In genomic region chr3:78818161-78818985, GRCh38 we compare ENCODE assay signal across 18 cellular contexts.
DNase-seq lines count a peak whose midpoint lies in the region; ATAC-seq, FAIRE-seq and TF ChIP-seq lines count a peak whose summit lies in the region.
"Had no signal": no experiment of that assay in that cellular context is flagged by ENCODE, and none has a peak within 500 bp of the region (broad histone marks: within the 10 kb centered on the region; RNA-seq: fewer than 3 reads in every experiment).

No MANE protein-coding gene starts in this region.

- no peak for TF ChIP-seq CTCF in GM12865 (IDR thresholded peaks at IDR 0.05; ENCODE audit: insufficient read depth, low read depth, low read length, missing control alignments)
- TF ChIP-seq CTCF in kidney (IDR thresholded peaks at IDR 0.05; ENCODE audit: borderline replicate concordance, extremely low read depth, insufficient read depth): no peak
- TF ChIP-seq CTCF in upper lobe of left lung (IDR thresholded peaks at IDR 0.05): no peak

- no peak for ATAC-seq in upper lobe of left lung (ENCODE audit: low FRiP score in 2 of 2)
- no peak for ATAC-seq in stimulated activated effector memory CD8-positive, alpha-beta T cell treated with anti-CD3 and anti-CD28 coated beads, Interleukin-12 subunit alpha, Interleukin-12 subunit beta, amount 100 ng/mL, for 72 hours
- ATAC-seq: GM23338, PC-3 had no signal

- H3K36me3 ChIP-seq in kidney (ENCODE audit: control insufficient read depth in 1 of 2, insufficient read depth in 2 of 2, low read length in 2 of 2): no peaks in the 10 kb centered on the region
- no peaks in the 10 kb centered on the region for H3K36me3 ChIP-seq in upper lobe of left lung

- no peak overlapping the region for H3K9ac ChIP-seq in kidney (ENCODE audit: low read length in 2 of 2)

- H3K27ac Mint-ChIP-seq in stimulated activated effector memory CD8-positive, alpha-beta T cell treated with anti-CD3 and anti-CD28 coated beads, Interleukin-12 subunit alpha, Interleukin-12 subunit beta, amount 100 ng/mL, for 72 hours: no peak overlapping the region
- H3K27ac Mint-ChIP-seq: CD4-positive, CD25-positive, alpha-beta regulatory T cell; GM23338 had no signal

- DNase-seq in GM12865 (ENCODE audit: low read depth): peak; percentile 53
- DNase-seq in RPMI7951 (ENCODE audit: low read depth): peak; percentile 99
- peak; percentile 51 for DNase-seq in kidney
- DNase-seq in upper lobe of left lung: peak; percentile 12 to 17
- no peak for DNase-seq in stimulated activated effector memory CD8-positive, alpha-beta T cell treated with anti-CD3 and anti-CD28 coated beads, Interleukin-12 subunit alpha, Interleukin-12 subunit beta, amount 100 ng/mL, for 72 hours (ENCODE audit: low spot score in 2 of 2)
- DNase-seq in NK-92 treated with Interleukin-12 subunit alpha and Interleukin-12 subunit beta, amount 100 ng/mL, for 24 hours (lab: John Stamatoyannopoulos, UW): no peak
- DNase-seq in SKM-1 (lab: John Stamatoyannopoulos, UW; ENCODE audit: unreplicated experiment): no peak
- DNase-seq: AML-193; CD4-positive, CD25-positive, alpha-beta regulatory T cell; COR-L47; Kasumi-1; NCI-H1092 treated with DMSO at 0.1 percent for 48 hours; NCI-H2081; NCI-H446 treated with DMSO at 0.1 percent for 48 hours; NCI-H774; PC-3 had no signal

- H3K27me3 ChIP-seq in upper lobe of left lung: no peaks in the 10 kb centered on the region

- no peaks in the 10 kb centered on the region for H3K36me3 Mint-ChIP-seq in stimulated activated effector memory CD8-positive, alpha-beta T cell treated with anti-CD3 and anti-CD28 coated beads, Interleukin-12 subunit alpha, Interleukin-12 subunit beta, amount 100 ng/mL, for 72 hours
- H3K36me3 Mint-ChIP-seq: CD4-positive, CD25-positive, alpha-beta regulatory T cell had no signal

- H3K4me1 ChIP-seq in kidney (ENCODE audit: control insufficient read depth in 1 of 2, insufficient read depth in 1 of 2, low read depth in 1 of 2, low read length in 2 of 2): no peaks in the 10 kb centered on the region
- H3K4me1 ChIP-seq in upper lobe of left lung: peaks cover 0 to under 1% (median 0%) of the 10 kb centered on the region in 4 donors

- no peak for FAIRE-seq in kidney (lab: Jason Lieb, UNC)

- H3K27ac ChIP-seq in kidney (ENCODE audit: low read depth in 2 of 2, low read length in 2 of 2) (no peak overlapping the region), upper lobe of left lung (no peak overlapping the region)
- H3K27ac ChIP-seq: RWPE1 had no signal

- H3K4me3 ChIP-seq in GM12865 (ENCODE audit: low read depth, low read length) (no peak overlapping the region), kidney (ENCODE audit: low read length in 2 of 2) (no peak overlapping the region), upper lobe of left lung (no peak overlapping the region)
- H3K4me3 ChIP-seq: GM23338 had no signal

- no peaks in the 10 kb centered on the region for H3K4me1 Mint-ChIP-seq in stimulated activated effector memory CD8-positive, alpha-beta T cell treated with anti-CD3 and anti-CD28 coated beads, Interleukin-12 subunit alpha, Interleukin-12 subunit beta, amount 100 ng/mL, for 72 hours
- H3K4me1 Mint-ChIP-seq: CD4-positive, CD25-positive, alpha-beta regulatory T cell had no signal

- H3K9me3 ChIP-seq in kidney (ENCODE audit: control insufficient read depth in 1 of 2, low read length in 2 of 2) (no peaks in the 10 kb centered on the region), upper lobe of left lung (no peaks in the 10 kb centered on the region)

- intact Hi-C loops in kidney (cut with DNase I): no loop called here

- WGBS in upper lobe of left lung, 2 donors: 96% methylated on average over 14 to 19 of the region's 19 CpGs

- no peak for TF ChIP-seq EP300 in upper lobe of left lung (IDR thresholded peaks at IDR 0.05)

- H3K9me3 Mint-ChIP-seq in stimulated activated effector memory CD8-positive, alpha-beta T cell treated with anti-CD3 and anti-CD28 coated beads, Interleukin-12 subunit alpha, Interleukin-12 subunit beta, amount 100 ng/mL, for 72 hours: peaks cover 19% of the 10 kb centered on the region
- H3K9me3 Mint-ChIP-seq: GM23338 had no signal

- no peak for TF ChIP-seq POLR2A in upper lobe of left lung (IDR thresholded peaks at IDR 0.05)

- no peak overlapping the region for H3K4me3 Mint-ChIP-seq in stimulated activated effector memory CD8-positive, alpha-beta T cell treated with anti-CD3 and anti-CD28 coated beads, Interleukin-12 subunit alpha, Interleukin-12 subunit beta, amount 100 ng/mL, for 72 hours
- H3K4me3 Mint-ChIP-seq: CD4-positive, CD25-positive, alpha-beta regulatory T cell; GM23338 had no signal

Comparison
In these comparisons a context has a peak if more than half of its experiments do, and no peak if none do; other contexts are left out.
1. DNase-seq: peak in GM12865 (single experiment), RPMI7951 (single experiment), kidney (single experiment) and upper lobe of left lung (2 of 2); none in stimulated activated effector memory CD8-positive, alpha-beta T cell treated with anti-CD3 and anti-CD28 coated beads, Interleukin-12 subunit alpha, Interleukin-12 subunit beta, amount 100 ng/mL, for 72 hours (0 of 2), NK-92 treated with Interleukin-12 subunit alpha and Interleukin-12 subunit beta, amount 100 ng/mL, for 24 hours (single experiment) and SKM-1 (single experiment).